Comparison of ENCODE assay signal across 23 cellular contexts in genomic region chr18:10750386-10751035, GRCh38.
"Had no signal": no experiment of that assay in that cellular context is flagged by ENCODE, and none has a peak within 500 bp of the region (broad histone marks: within the 10 kb centered on the region; RNA-seq: fewer than 3 reads in every experiment).

No MANE protein-coding gene starts in this region.

- H3K4me3 Mint-ChIP-seq: activated CD4-positive, alpha-beta T cell treated with anti-CD3 and anti-CD28 coated beads for 36 hours; activated naive CD8-positive, alpha-beta T cell treated with anti-CD3 and anti-CD28 coated beads for 36 hours; activated T-helper 1 cell treated with anti-CD3 and anti-CD28 coated beads, Interleukin-12 subunit alpha, Interleukin-12 subunit beta, Interleukin-2, Interleukin-4 antibody, amounts not matched to agents 30 ng/mL and 10 ng/mL and 1 ng/mL, durations not matched to agents 14 hours and 24 hours and 36 hours; nephron progenitor cell; stimulated activated effector memory CD8-positive, alpha-beta T cell treated with anti-CD3 and anti-CD28 coated beads, Interleukin-12 subunit alpha, Interleukin-12 subunit beta, amount 100 ng/mL, for 72 hours; T-cell; WTC11 had no signal

- FAIRE-seq: endometrium, islet of Langerhans had no signal

- H3K9me3 Mint-ChIP-seq: activated naive CD8-positive, alpha-beta T cell treated with anti-CD3 and anti-CD28 coated beads for 36 hours; activated T-helper 1 cell treated with anti-CD3 and anti-CD28 coated beads, Interleukin-12 subunit alpha, Interleukin-12 subunit beta, Interleukin-2, Interleukin-4 antibody, amounts not matched to agents 30 ng/mL and 10 ng/mL and 1 ng/mL, durations not matched to agents 14 hours and 24 hours and 36 hours; nephron progenitor cell; stimulated activated effector memory CD8-positive, alpha-beta T cell treated with anti-CD3 and anti-CD28 coated beads, Interleukin-12 subunit alpha, Interleukin-12 subunit beta, amount 100 ng/mL, for 72 hours; T-cell; WTC11 had no signal

- H3K4me3 ChIP-seq: colonic mucosa, lower lobe of right lung, smooth muscle cell, stomach, thoracic aorta, upper lobe of left lung had no signal

- H3K4me1 Mint-ChIP-seq: activated CD4-positive, alpha-beta T cell treated with anti-CD3 and anti-CD28 coated beads for 36 hours; activated naive CD8-positive, alpha-beta T cell treated with anti-CD3 and anti-CD28 coated beads for 36 hours; stimulated activated effector memory CD8-positive, alpha-beta T cell treated with anti-CD3 and anti-CD28 coated beads, Interleukin-12 subunit alpha, Interleukin-12 subunit beta, amount 100 ng/mL, for 72 hours; T-cell had no signal

- ATAC-seq: activated CD4-positive, alpha-beta T cell treated with anti-CD3 and anti-CD28 coated beads for 36 hours; left cardiac atrium; lower lobe of right lung; SK-N-SH treated with all-trans-retinoic acid at 6 μM for 48 hours; stimulated activated effector memory CD8-positive, alpha-beta T cell treated with anti-CD3 and anti-CD28 coated beads, Interleukin-12 subunit alpha, Interleukin-12 subunit beta, amount 100 ng/mL, for 72 hours; T-cell; WTC11 had no signal

- DNase-seq: activated CD4-positive, alpha-beta T cell treated with anti-CD3 and anti-CD28 coated beads for 36 hours; activated CD4-positive, alpha-beta T cell treated with anti-CD3 and anti-CD28 coated beads, Interleukin-2, amount 50 U/mL, for 48 hours; activated gamma-delta T cell treated with Interleukin-2 at 50 U/mL for 16 hours; activated naive CD8-positive, alpha-beta T cell treated with anti-CD3 and anti-CD28 coated beads for 36 hours; activated T-cell treated with anti-CD3 and anti-CD28 coated beads for 4 hours; amniotic stem cell; caudate nucleus; colonic mucosa; left cardiac atrium; lower lobe of right lung; nephron progenitor cell; stimulated activated CD4-positive, alpha-beta T cell treated with anti-CD3 and anti-CD28 coated beads, Interleukin-4, amount 100 ng/mL, for 1 hour; stomach; T-cell; upper lobe of left lung had no signal

- H3K27ac Mint-ChIP-seq: activated CD4-positive, alpha-beta T cell treated with anti-CD3 and anti-CD28 coated beads for 36 hours; activated naive CD8-positive, alpha-beta T cell treated with anti-CD3 and anti-CD28 coated beads for 36 hours; activated T-helper 1 cell treated with anti-CD3 and anti-CD28 coated beads, Interleukin-12 subunit alpha, Interleukin-12 subunit beta, Interleukin-2, Interleukin-4 antibody, amounts not matched to agents 30 ng/mL and 10 ng/mL and 1 ng/mL, durations not matched to agents 14 hours and 24 hours and 36 hours; stimulated activated effector memory CD8-positive, alpha-beta T cell treated with anti-CD3 and anti-CD28 coated beads, Interleukin-12 subunit alpha, Interleukin-12 subunit beta, amount 100 ng/mL, for 72 hours; T-cell; WTC11 had no signal

- H3K36me3 Mint-ChIP-seq: activated naive CD8-positive, alpha-beta T cell treated with anti-CD3 and anti-CD28 coated beads for 36 hours; stimulated activated effector memory CD8-positive, alpha-beta T cell treated with anti-CD3 and anti-CD28 coated beads, Interleukin-12 subunit alpha, Interleukin-12 subunit beta, amount 100 ng/mL, for 72 hours; T-cell; WTC11 had no signal

- H3K27me3 Mint-ChIP-seq: activated naive CD8-positive, alpha-beta T cell treated with anti-CD3 and anti-CD28 coated beads for 36 hours; T-cell had no signal
